In the genomic region with DNA sequence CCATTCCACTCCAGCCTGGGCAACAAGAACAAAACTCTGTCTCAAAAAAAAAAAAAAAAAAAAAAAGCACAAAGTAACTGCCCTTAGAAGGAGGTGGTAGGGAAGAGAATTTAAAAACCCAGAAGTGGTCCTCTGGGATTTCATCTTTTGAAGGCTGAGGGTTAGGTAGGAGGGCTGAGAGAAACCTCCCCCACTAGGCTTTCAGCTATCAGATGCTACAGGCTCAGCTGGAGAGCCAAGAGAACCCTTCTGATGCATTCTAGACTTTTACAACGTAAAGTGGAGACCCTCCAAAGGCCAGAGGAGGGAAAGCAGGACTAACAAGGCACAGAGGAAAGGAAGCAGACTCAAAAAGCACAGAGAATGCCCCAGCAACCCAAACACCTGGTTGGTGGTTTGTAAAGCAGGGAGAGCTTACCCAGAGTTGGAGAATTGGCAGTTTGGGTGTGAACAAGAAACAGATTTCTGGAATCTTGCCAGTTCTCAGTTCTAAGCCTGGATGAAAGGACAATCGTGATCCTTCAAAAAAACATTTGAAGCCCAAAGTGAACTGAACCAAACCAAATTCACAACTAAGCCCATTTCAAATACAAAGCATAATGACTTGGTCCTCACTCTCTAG, we compare ENCODE assay signal across 27 cellular contexts. TPM values are rescaled to one million over a fixed set of nuclear protein-coding genes. Genes with fewer than 3 reads are reported as not detected.
A peak's percentile ranks its signal among the peaks of the same experiment; 100 is the strongest.
DNase-seq lines count a peak whose midpoint lies in the region; ATAC-seq lines count a peak whose summit lies in the region.
"Had no signal": no experiment of that assay in that cellular context is flagged by ENCODE, and none has a peak within 500 bp of the region (broad histone marks: within the 10 kb centered on the region; RNA-seq: fewer than 3 reads in every experiment).

No MANE protein-coding gene starts in this region.

- H3K4me1 ChIP-seq in GM23248 (ENCODE audit: insufficient read depth), result no peaks in the 10 kb centered on the region
- H3K4me1 ChIP-seq: psoas muscle, thyroid gland had no signal

- whole genome bisulfite sequencing in GM23248 (ENCODE audit: low coverage in 1 of 2, low lambda C conversion rate in 2 of 2, missing lambda C conversion rate in 2 of 2), 2 experiments, result 16 to 29% methylated on average over 2 of the region's 2 CpGs

- no peaks in the 10 kb centered on the region for H3K36me3 Mint-ChIP-seq in effector memory CD8-positive, alpha-beta T cell (ENCODE audit: insufficient read depth)
- H3K36me3 Mint-ChIP-seq: CD4-positive, alpha-beta memory T cell; naive thymus-derived CD4-positive, alpha-beta T cell had no signal

- H3F3A ChIP-seq in GM23248 (ENCODE audit: insufficient read depth), result no peaks in the 10 kb centered on the region

- H3K4me2 ChIP-seq in GM23248 (ENCODE audit: unreplicated experiment), result no peak overlapping the region

- H3K9ac ChIP-seq in GM23248, result no peak overlapping the region

- H3K4me1 Mint-ChIP-seq in effector memory CD8-positive, alpha-beta T cell (ENCODE audit: low read depth in 2 of 2), result no peaks in the 10 kb centered on the region
- H3K4me1 Mint-ChIP-seq: CD4-positive, alpha-beta memory T cell had no signal

- H3K9me3 ChIP-seq in GM23248 (ENCODE audit: low read depth), result no peaks in the 10 kb centered on the region
- H3K9me3 ChIP-seq: psoas muscle, thyroid gland had no signal

- DNase-seq in NCI-H2196 (lab: John Stamatoyannopoulos, UW; ENCODE audit: unreplicated experiment) (peak; percentile 34), NCI-H2196 treated with DMSO at 0.1 percent for 48 hours (lab: John Stamatoyannopoulos, UW; ENCODE audit: unreplicated experiment) (no peak), NCI-H1105 treated with DMSO at 0.1 percent for 48 hours (lab: John Stamatoyannopoulos, UW) (peak; percentile 11), RPMI8226 (peak; percentile 86), myocyte (ENCODE audit: low read depth) (peak; percentile 15), GM23248 (no peak)
- no peak for DNase-seq in stimulated activated CD4-positive, alpha-beta T cell treated with anti-CD3 and anti-CD28 coated beads, Interleukin-12 subunit alpha, Interleukin-12 subunit beta, amount 100 ng/mL, for 4 hours
- no peak for DNase-seq in effector memory CD8-positive, alpha-beta T cell
- DNase-seq: activated CD4-positive, alpha-beta T cell treated with anti-CD3 and anti-CD28 coated beads, Interleukin-2, amount 50 U/mL, for 48 hours; activated naive CD4-positive, alpha-beta T cell; activated T-cell treated with anti-CD3 and anti-CD28 coated beads, Interleukin-2, amount 50 U/mL, for 72 hours; caudate nucleus; CD4-positive, alpha-beta memory T cell; DMS153; erythroblast; naive thymus-derived CD4-positive, alpha-beta T cell; NCI-H1048; NCI-H1930; NCI-H510A treated with DMSO at 0.1 percent for 48 hours; SHP77 treated with DMSO at 0.1 percent for 48 hours; stimulated activated CD4-positive, alpha-beta T cell treated with anti-CD3 and anti-CD28 coated beads, Interleukin-4, amount 100 ng/mL, for 1 hour; T-helper 2 cell; thyroid gland had no signal

- H3K4me3 Mint-ChIP-seq in effector memory CD8-positive, alpha-beta T cell, result no peak overlapping the region
- H3K4me3 Mint-ChIP-seq: activated T-cell treated with anti-CD3 and anti-CD28 coated beads, Interleukin-2, amount 50 U/mL, for 72 hours; CD4-positive, alpha-beta memory T cell; naive thymus-derived CD4-positive, alpha-beta T cell had no signal

- H4K20me1 ChIP-seq in GM23248 (ENCODE audit: insufficient read depth), result no peaks in the 10 kb centered on the region

- in situ Hi-C loops in GM23248 (cut with MboI), result no loop called here

- no peak overlapping the region for H3K27ac Mint-ChIP-seq in effector memory CD8-positive, alpha-beta T cell
- H3K27ac Mint-ChIP-seq: activated T-cell treated with anti-CD3 and anti-CD28 coated beads, Interleukin-2, amount 50 U/mL, for 72 hours; naive thymus-derived CD4-positive, alpha-beta T cell had no signal

- no peaks in the 10 kb centered on the region for H3K27me3 ChIP-seq in GM23248 (replicated peaks; ENCODE audit: insufficient read depth)
- H3K27me3 ChIP-seq: thyroid gland had no signal

- no peak overlapping the region for H3K4me3 ChIP-seq in GM23248
- H3K4me3 ChIP-seq: psoas muscle, thyroid gland had no signal

- H3K27ac ChIP-seq in GM23248, result no peak overlapping the region
- H3K27ac ChIP-seq: psoas muscle, thyroid gland had no signal

- no peaks in the 10 kb centered on the region for H3K9me2 ChIP-seq in GM23248 (ENCODE audit: insufficient read depth)

- H3K79me2 ChIP-seq in GM23248 (ENCODE audit: insufficient read depth), result no peaks in the 10 kb centered on the region

- no peak for ATAC-seq in effector memory CD8-positive, alpha-beta T cell (replicated peaks)
- ATAC-seq: activated CD4-positive, CD25-positive, alpha-beta regulatory T cell treated with anti-CD3 and anti-CD28 coated beads, Interleukin-2, amount 50 U/mL, for 24 hours; activated T-cell treated with anti-CD3 and anti-CD28 coated beads, Interleukin-2, amount 50 U/mL, for 72 hours; naive thymus-derived CD4-positive, alpha-beta T cell; Panc1; psoas muscle; sciatic nerve had no signal

- H2AFZ ChIP-seq in GM23248, result no peak overlapping the region

- peaks cover 0 to 7% of the 10 kb centered on the region in 2 donors for H3K27me3 Mint-ChIP-seq in effector memory CD8-positive, alpha-beta T cell
- H3K27me3 Mint-ChIP-seq: CD4-positive, alpha-beta memory T cell had no signal

- no peaks in the 10 kb centered on the region for H3K36me3 ChIP-seq in GM23248 (ENCODE audit: low read depth)
- H3K36me3 ChIP-seq: thyroid gland had no signal

- no peaks in the 10 kb centered on the region for H3K9me3 Mint-ChIP-seq in effector memory CD8-positive, alpha-beta T cell
- H3K9me3 Mint-ChIP-seq: activated T-cell treated with anti-CD3 and anti-CD28 coated beads, Interleukin-2, amount 50 U/mL, for 72 hours; CD4-positive, alpha-beta memory T cell had no signal

RNA-seq across cellular contexts. Expression of a gene that starts 23.2 kb away (rescaled TPM):
- 1.2 and 5.5 TPM in 2 replicates for total RNA-seq in myocyte
- polyA plus RNA-seq in myocyte (2012), result 13.4 TPM
- 3.3 and 14.2 TPM in 2 replicates for total RNA-seq in GM23248 (2014; rRNA removed; shearing (Covaris generic))
- polyA plus RNA-seq in GM23248 (2016; fragmentation: Nextera tagmentation; extraction: Ambion mirVana), result 17.3 and 20.9 TPM in 2 replicates
- polyA plus RNA-seq: naive thymus-derived CD4-positive, alpha-beta T cell had no signal

RNA-seq across cellular contexts. Expression of a gene that starts 50.6 kb away (rescaled TPM):
- total RNA-seq in myocyte, result 169 and 210 TPM in 2 replicates
- polyA plus RNA-seq in myocyte (2012), result 335 TPM
- total RNA-seq in GM23248 (2014; rRNA removed; shearing (Covaris generic)), result 345 and 477 TPM in 2 replicates
- 261 and 262 TPM in 2 replicates for polyA plus RNA-seq in GM23248 (2016; fragmentation: Nextera tagmentation; extraction: Ambion mirVana)

Comparison
In these comparisons a context has a peak if more than half of its experiments do, and no peak if none do; other contexts are left out.
1. DNase-seq: peak in NCI-H2196 (single experiment), NCI-H1105 treated with DMSO at 0.1 percent for 48 hours (single experiment), RPMI8226 (single experiment) and myocyte (single experiment); none in NCI-H2196 treated with DMSO at 0.1 percent for 48 hours (single experiment), stimulated activated CD4-positive, alpha-beta T cell treated with anti-CD3 and anti-CD28 coated beads, Interleukin-12 subunit alpha, Interleukin-12 subunit beta, amount 100 ng/mL, for 4 hours (single experiment), GM23248 (single experiment) and effector memory CD8-positive, alpha-beta T cell (0 of 3).